In the genomic region with DNA sequence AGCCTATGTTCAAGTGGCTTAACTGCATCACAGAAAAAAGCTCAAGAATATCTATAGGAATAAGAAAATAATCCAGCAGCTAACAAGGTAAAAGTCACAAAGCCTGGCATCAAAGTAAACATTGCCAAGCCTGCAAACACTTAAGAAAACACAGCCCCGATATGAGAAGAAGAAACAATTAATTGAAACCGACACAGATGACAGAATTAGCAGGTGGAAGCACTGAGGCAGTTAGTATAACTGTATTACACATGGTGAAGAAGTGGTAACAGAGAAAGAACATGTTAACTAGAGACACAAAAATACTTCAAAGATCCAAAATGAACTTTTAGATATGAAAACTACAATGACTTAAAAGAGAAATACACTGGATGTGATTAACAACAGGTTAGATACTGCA, we compare ENCODE assay signal across 3 cellular contexts. TPM values are rescaled to one million over a fixed set of nuclear protein-coding genes. Genes with fewer than 3 reads are reported as not detected.
"Had no signal": no experiment of that assay in that cellular context is flagged by ENCODE, and none has a peak within 500 bp of the region (broad histone marks: within the 10 kb centered on the region; RNA-seq: fewer than 3 reads in every experiment).

No MANE protein-coding gene starts in this region.

RNA-seq across cellular contexts. Expression of gene DPY19L2, which starts 57.0 kb away (rescaled TPM):
- total RNA-seq: left lobe of liver had no signal
- polyA plus RNA-seq: immature natural killer cell, mammary epithelial cell had no signal
